ENCODE assay signal across 1 cellular context in the genomic region with DNA sequence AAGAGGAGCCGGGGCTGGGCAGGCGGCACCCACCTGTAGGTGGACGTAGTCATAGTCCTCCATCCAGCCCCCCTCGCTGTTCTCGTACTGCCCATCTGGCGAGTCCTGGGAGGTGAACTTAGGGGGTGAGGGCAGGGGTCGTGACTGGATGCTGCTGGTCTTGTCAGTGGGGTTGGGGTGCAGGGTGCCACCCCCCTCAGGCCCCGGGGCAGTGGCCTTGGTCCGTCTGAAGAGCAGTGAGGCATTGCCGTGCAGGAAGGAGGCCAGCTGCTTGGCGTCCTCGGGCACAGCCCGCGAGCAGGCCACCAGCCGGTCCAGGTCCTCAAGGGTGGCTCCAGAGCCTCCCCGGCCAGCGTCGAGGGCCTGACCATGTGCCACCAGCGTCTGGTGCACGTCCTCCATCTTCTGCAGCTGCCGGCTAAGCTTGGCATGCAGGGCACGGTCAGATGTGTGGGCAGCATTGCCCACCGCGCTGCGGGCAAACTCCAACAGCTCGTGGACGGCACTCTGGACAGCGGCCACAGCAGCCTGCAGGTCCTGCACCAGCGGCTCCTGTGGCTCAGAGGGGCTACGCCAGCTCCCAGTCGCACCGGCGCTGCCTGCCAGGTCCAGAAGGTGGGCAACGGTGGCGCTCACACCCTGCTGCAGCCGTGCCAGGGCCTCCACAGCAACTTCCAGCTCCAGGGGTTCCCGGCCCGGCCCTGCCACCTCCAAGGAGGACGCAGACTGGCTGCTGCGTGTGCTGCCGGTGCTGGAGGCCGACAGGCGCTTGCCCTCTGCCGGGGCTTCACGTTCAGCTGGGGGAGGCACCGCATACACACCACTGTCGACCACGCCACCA.
TF ChIP-seq lines count a peak whose summit lies in the region.

No MANE protein-coding gene starts in this region.

TF ChIP-seq in WTC11, 78 proteins besides CTCF, POLR2A, EP300 and RAD21:
- TF ChIP-seq, protein P1, sequence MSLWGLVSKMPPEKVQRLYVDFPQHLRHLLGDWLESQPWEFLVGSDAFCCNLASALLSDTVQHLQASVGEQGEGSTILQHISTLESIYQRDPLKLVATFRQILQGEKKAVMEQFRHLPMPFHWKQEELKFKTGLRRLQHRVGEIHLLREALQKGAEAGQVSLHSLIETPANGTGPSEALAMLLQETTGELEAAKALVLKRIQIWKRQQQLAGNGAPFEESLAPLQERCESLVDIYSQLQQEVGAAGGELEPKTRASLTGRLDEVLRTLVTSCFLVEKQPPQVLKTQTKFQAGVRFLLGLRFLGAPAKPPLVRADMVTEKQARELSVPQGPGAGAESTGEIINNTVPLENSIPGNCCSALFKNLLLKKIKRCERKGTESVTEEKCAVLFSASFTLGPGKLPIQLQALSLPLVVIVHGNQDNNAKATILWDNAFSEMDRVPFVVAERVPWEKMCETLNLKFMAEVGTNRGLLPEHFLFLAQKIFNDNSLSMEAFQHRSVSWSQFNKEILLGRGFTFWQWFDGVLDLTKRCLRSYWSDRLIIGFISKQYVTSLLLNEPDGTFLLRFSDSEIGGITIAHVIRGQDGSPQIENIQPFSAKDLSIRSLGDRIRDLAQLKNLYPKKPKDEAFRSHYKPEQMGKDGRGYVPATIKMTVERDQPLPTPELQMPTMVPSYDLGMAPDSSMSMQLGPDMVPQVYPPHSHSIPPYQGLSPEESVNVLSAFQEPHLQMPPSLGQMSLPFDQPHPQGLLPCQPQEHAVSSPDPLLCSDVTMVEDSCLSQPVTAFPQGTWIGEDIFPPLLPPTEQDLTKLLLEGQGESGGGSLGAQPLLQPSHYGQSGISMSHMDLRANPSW (CRISPR knock-in tag; conservative IDR thresholded peaks at IDR 0.05; ENCODE audit: low read depth) = no peak
- TF ChIP-seq ZNF396 (CRISPR knock-in tag; IDR thresholded peaks at IDR 0.05; ENCODE audit: borderline replicate concordance) = no peak
